ENCODE assay signal across 10 cellular contexts in genomic region chr12:11798856-11799530, GRCh38.
DNase-seq lines count a peak whose midpoint lies in the region; ATAC-seq and TF ChIP-seq lines count a peak whose summit lies in the region.
"Had no signal": no experiment of that assay in that cellular context is flagged by ENCODE, and none has a peak within 500 bp of the region (broad histone marks: within the 10 kb centered on the region; RNA-seq: fewer than 3 reads in every experiment).

No MANE protein-coding gene starts in this region.

- H3K27ac ChIP-seq in caudate nucleus (ENCODE audit: low read depth, low read length) (no peak overlapping the region), WERI-Rb-1 (no peak overlapping the region)

- CTCF ChIA-PET in MCF 10A (lab: Yijun Ruan, JAX): interaction anchor here (1.0 kb wide), 1 partner anchor 183 kb away, joined by 3 read pairs; no protein-coding TSS in a partner anchor

- no peaks in the 10 kb centered on the region for H3K27me3 Mint-ChIP-seq in MCF 10A (ENCODE audit: insufficient read depth, unreplicated experiment)
- no peaks in the 10 kb centered on the region for H3K27me3 Mint-ChIP-seq in naive thymus-derived CD8-positive, alpha-beta T cell

- H3K27me3 ChIP-seq in WERI-Rb-1 (ENCODE audit: insufficient read depth, low read depth, severe bottlenecking): no peaks in the 10 kb centered on the region

- no peaks in the 10 kb centered on the region for H3K36me3 ChIP-seq in WERI-Rb-1

- POLR2A ChIA-PET in MCF 10A (lab: Yijun Ruan, JAX): interaction anchor here (0.8 to 1.0 kb wide), 2 partner anchors 11 to 467 kb away, joined by 3 to 6 read pairs; no protein-coding TSS in a partner anchor
- POLR2A ChIA-PET in naive thymus-derived CD8-positive, alpha-beta T cell (lab: Charles Lee): no interaction called here

- intact Hi-C loops in MCF 10A (cut with micrococcal nuclease): no loop called here

- peak; percentile 94 for DNase-seq in ELR (ENCODE audit: low read depth)
- DNase-seq in NCI-H460 (ENCODE audit: extremely low read depth, low read depth): peak; percentile 1
- DNase-seq in MCF 10A (ENCODE audit: unreplicated experiment): peak; percentile 94
- DNase-seq in naive thymus-derived CD8-positive, alpha-beta T cell: no peak
- DNase-seq in cortex of kidney (lab: John Stamatoyannopoulos, UW): no peak
- no peak for DNase-seq in retina
- no peak for DNase-seq in caudate nucleus (lab: John Stamatoyannopoulos, UW)
- DNase-seq in WERI-Rb-1: no peak
- DNase-seq: NCI-H2107 had no signal

- H3K27ac Mint-ChIP-seq in MCF 10A (ENCODE audit: low read depth, unreplicated experiment): peak overlapping the region; percentile 66
- H3K27ac Mint-ChIP-seq in naive thymus-derived CD8-positive, alpha-beta T cell: peak overlapping the region in 7 of 10 donors; percentile 7 to 72 (median 34)

- no peak for ATAC-seq in naive thymus-derived CD8-positive, alpha-beta T cell

- H3K9me3 Mint-ChIP-seq in MCF 10A (ENCODE audit: unreplicated experiment): no peaks in the 10 kb centered on the region
- no peaks in the 10 kb centered on the region for H3K9me3 Mint-ChIP-seq in naive thymus-derived CD8-positive, alpha-beta T cell
- H3K9me3 Mint-ChIP-seq: brain had no signal

- peaks cover 47% of the 10 kb centered on the region for H3K4me1 Mint-ChIP-seq in MCF 10A (ENCODE audit: insufficient read depth, unreplicated experiment)
- H3K4me1 Mint-ChIP-seq in naive thymus-derived CD8-positive, alpha-beta T cell: peaks cover 12 to 61% (median 37%) of the 10 kb centered on the region in 4 donors

- BruUV-seq in MCF 10A (replicated peaks; lab: Mats Ljungman, UMichigan): no TSS peak

- H3K4me3 Mint-ChIP-seq in MCF 10A (ENCODE audit: unreplicated experiment): no peak overlapping the region
- H3K4me3 Mint-ChIP-seq in naive thymus-derived CD8-positive, alpha-beta T cell: peak overlapping the region in 5 of 10 donors; percentile 1 to 57 (median 33)
- H3K4me3 Mint-ChIP-seq: brain had no signal

- no peaks in the 10 kb centered on the region for H3K36me3 Mint-ChIP-seq in MCF 10A (ENCODE audit: insufficient read depth, unreplicated experiment)
- no peaks in the 10 kb centered on the region for H3K36me3 Mint-ChIP-seq in naive thymus-derived CD8-positive, alpha-beta T cell
- H3K36me3 Mint-ChIP-seq: brain had no signal

- no peaks in the 10 kb centered on the region for H3K9me3 ChIP-seq in WERI-Rb-1 (ENCODE audit: severe bottlenecking)

- TF ChIP-seq CTCF in MCF 10A (IDR thresholded peaks at IDR 0.05; ENCODE audit: unreplicated experiment) (no peak), WERI-Rb-1 (IDR thresholded peaks at IDR 0.05; ENCODE audit: low read depth, low read length) (no peak)

- no peak overlapping the region for H3K4me3 ChIP-seq in WERI-Rb-1 (ENCODE audit: low read depth, low read length)

Comparison
In these comparisons a context has a peak if more than half of its experiments do, and no peak if none do; other contexts are left out.
1. DNase-seq: peak in ELR (single experiment), NCI-H460 (single experiment) and MCF 10A (single experiment); none in naive thymus-derived CD8-positive, alpha-beta T cell (0 of 10), cortex of kidney (single experiment), retina (single experiment), caudate nucleus (0 of 61) and WERI-Rb-1 (single experiment).